In the genomic region with DNA sequence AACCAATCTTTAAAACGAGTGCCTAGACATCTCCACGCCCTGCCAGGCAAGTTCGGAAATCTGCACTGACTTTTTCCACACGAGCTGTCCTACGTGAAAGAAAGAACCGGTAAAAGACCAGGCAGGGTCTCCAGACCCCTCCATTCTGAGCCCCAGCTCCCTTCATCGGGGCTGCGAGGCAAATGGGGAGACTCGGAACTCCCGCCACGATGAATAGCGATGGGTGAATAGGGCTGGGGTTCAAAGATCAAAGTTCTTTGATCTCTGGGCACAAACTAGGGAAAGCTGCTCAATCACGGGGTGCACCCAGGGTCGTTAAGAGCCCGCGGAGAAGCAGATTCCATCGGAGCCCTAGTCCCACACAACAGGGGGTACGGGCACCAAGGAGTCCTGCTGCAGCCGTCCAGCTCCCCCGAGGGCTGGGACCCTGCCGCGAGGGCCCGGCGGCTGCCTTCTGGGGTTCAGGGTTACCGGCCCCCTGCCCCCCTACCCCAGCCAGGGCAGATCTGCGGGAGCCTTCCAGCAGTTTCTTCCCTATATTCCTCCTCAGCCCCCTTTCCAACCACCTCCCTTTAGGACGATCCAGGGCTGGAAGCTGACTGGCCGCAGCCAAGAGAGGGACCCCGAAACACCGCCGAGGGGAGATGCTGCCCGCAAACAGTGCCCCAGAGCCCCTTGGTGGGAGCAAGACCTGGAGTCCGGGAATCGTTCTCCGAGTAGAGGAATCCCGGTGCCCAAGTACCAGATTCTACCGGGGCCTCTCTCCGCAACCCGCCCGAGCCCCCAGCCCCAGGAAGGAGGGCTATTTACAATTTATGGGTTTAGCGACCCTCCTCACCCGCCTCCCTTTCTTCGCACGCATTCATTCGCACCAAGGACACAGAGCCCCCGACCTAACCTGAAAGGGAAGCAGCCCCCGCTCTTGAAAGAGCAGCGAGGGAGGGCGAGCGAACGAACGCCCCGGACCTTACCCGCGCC, we compare ENCODE assay signal across 1 cellular context.
A peak's percentile ranks its signal among the peaks of the same experiment; 100 is the strongest.
TF ChIP-seq lines count a peak whose summit lies in the region.

No MANE protein-coding gene starts in this region.

TF ChIP-seq in H1, 55 proteins besides CTCF, POLR2A, EP300 and RAD21:
- TF ChIP-seq EZH2 (IDR thresholded peaks at IDR 0.05; ENCODE audit: low read depth, low read length, severe bottlenecking) (peak; percentile 42), KDM5A (IDR thresholded peaks at IDR 0.05; ENCODE audit: low read length) (no peak), KDM4A (IDR thresholded peaks at IDR 0.05; ENCODE audit: low read depth, low read length, severe bottlenecking) (peak; percentile 30), SUZ12 (IDR thresholded peaks at IDR 0.05; ENCODE audit: low read length) (peak; percentile 60; the same call in 1 of the 2 replicates)
